In the genomic region with DNA sequence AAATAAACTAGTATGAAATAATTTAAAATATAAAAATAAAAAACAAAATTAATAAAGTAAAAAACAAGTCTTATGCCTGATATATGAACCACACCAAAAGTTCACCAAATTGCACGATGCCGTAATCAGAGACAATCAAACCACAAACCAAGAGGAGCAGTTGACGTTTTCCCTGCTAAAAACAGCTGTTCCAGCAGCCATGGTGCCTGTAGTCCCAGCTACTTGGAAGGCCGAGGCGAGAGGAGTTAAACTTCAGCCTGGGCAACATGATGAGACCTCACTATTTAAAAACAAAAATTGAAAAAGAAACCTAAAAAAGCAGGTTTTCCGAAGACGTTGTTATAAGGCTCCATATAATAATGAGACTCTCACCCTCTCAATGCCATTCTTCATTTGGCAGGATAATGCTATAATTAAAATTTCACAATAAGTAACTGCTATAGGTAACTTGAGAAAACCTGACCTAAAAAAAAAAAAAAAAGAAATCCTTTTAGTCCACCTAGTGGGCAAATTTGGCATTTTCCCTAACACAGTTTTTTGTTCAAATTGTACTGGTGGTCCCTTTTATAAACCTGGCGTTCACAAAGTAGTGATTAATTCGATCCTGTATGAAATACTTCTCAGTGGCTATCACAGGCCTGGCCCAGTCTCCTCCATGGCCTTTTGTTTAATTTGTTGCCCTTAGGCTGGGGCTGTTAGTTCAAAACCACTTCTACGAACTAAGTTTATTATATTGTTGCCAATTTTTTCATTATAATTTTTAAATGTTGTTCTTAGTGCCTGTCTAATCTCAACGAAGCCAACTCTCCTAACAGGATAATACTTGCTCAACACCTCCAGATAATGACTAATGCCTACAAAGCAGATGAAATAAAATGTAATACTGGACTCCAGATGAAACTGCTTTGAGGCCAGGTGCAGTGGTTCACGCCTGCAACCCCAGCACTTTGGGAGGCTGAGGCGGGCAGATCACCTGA, we compare ENCODE assay signal across 8 cellular contexts.
A peak's percentile ranks its signal among the peaks of the same experiment; 100 is the strongest.
DNase-seq lines count a peak whose midpoint lies in the region; TF ChIP-seq lines count a peak whose summit lies in the region.

No MANE protein-coding gene starts in this region.

- peak; percentile 63 for TF ChIP-seq CTCF in astrocyte of the spinal cord (IDR thresholded peaks at IDR 0.05; ENCODE audit: low read depth, low read length)

- no peak overlapping the region for H3K4me3 ChIP-seq in astrocyte of the spinal cord (ENCODE audit: low read depth, low read length)

- intact Hi-C loops in head of caudate nucleus (cut with DNase I), result loop anchor here (10.0 kb wide), 1 partner anchor 81 kb away; no protein-coding TSS in a partner anchor

- DNase-seq in NCI-H446 (lab: John Stamatoyannopoulos, UW) (peak; percentile 5 to 50), NCI-H446 treated with DMSO at 0.1 percent for 48 hours (lab: John Stamatoyannopoulos, UW) (no peak), NCI-H146 treated with DMSO at 0.1 percent for 48 hours (lab: John Stamatoyannopoulos, UW; ENCODE audit: unreplicated experiment) (peak; percentile 9), astrocyte of the spinal cord (ENCODE audit: low read depth, low spot score) (peak; percentile 48), lung microvascular endothelial cell (ENCODE audit: low read depth in 2 of 2) (peak; percentile 34 to 54), nucleus accumbens (lab: John Stamatoyannopoulos, UW) (no peak), head of caudate nucleus (no peak)
- DNase-seq in activated CD4-positive, CD25-positive, alpha-beta regulatory T cell (lab: John Stamatoyannopoulos, UW), result no peak

- in situ Hi-C loops in astrocyte of the spinal cord (cut with HindIII; ENCODE audit: low sequenced_read_pairs), result no loop called here

Comparison
In these comparisons a context has a peak if more than half of its experiments do, and no peak if none do; other contexts are left out.
1. DNase-seq: peak in NCI-H446 (2 of 2), NCI-H146 treated with DMSO at 0.1 percent for 48 hours (single experiment), astrocyte of the spinal cord (single experiment) and lung microvascular endothelial cell (2 of 2); none in NCI-H446 treated with DMSO at 0.1 percent for 48 hours (single experiment), activated CD4-positive, CD25-positive, alpha-beta regulatory T cell (0 of 4), nucleus accumbens (0 of 56) and head of caudate nucleus (0 of 42).